Comparison of ENCODE assay signal across 8 cellular contexts in genomic region chr14:54450535-54450934, GRCh38. TPM values are rescaled to one million over a fixed set of nuclear protein-coding genes. Genes with fewer than 3 reads are reported as not detected.
A peak's percentile ranks its signal among the peaks of the same experiment; 100 is the strongest.
DNase-seq lines count a peak whose midpoint lies in the region; ATAC-seq and TF ChIP-seq lines count a peak whose summit lies in the region.

No MANE protein-coding gene starts in this region.

- DNase-seq in AG10803 (ENCODE audit: low read depth) (peak; percentile 86), cardiac fibroblast (ENCODE audit: low read depth in 2 of 2) (peak; percentile 41 to 60), cardiac septum (ENCODE audit: low spot score) (no peak), SW 1271 (lab: John Stamatoyannopoulos, UW) (no peak)

- TF ChIP-seq CTCF in AG10803 (conservative IDR thresholded peaks at IDR 0.05; ENCODE audit: low read length): no peak
- no peak for TF ChIP-seq CTCF in cardiac fibroblast (IDR thresholded peaks at IDR 0.05; ENCODE audit: low read depth, low read length)

- ATAC-seq in GM19025 (IDR thresholded peaks at IDR 0.05; ENCODE audit: low read depth, unreplicated experiment) (peak; percentile 80), HG03520 (IDR thresholded peaks at IDR 0.05; ENCODE audit: unreplicated experiment) (peak; percentile 50), GM21526 (IDR thresholded peaks at IDR 0.05; ENCODE audit: low FRiP score, unreplicated experiment) (no peak), HG03039 (IDR thresholded peaks at IDR 0.05; ENCODE audit: unreplicated experiment) (no peak)

- no peak overlapping the region for H3K4me3 ChIP-seq in AG10803 (ENCODE audit: low read length)
- H3K4me3 ChIP-seq in cardiac fibroblast (replicated peaks in 1 of 2; ENCODE audit: low read depth in 2 of 2, low read length in 2 of 2): no peak overlapping the region

- intact Hi-C loops in cardiac septum (cut with DNase I): no loop called here

RNA-seq across cellular contexts. Expression of gene CNIH1, which starts 9.4 kb away (rescaled TPM):
- total RNA-seq in cardiac septum: 77.7 TPM

RNA-seq across cellular contexts. Expression of gene GMFB, which starts 38.2 kb away (rescaled TPM):
- 29.5 TPM for total RNA-seq in cardiac septum

RNA-seq across cellular contexts. Expression of gene CDKN3, which starts 53.7 kb away (rescaled TPM):
- total RNA-seq in cardiac septum: 4.7 TPM

RNA-seq across cellular contexts. Expression of gene CGRRF1, which starts 59.2 kb away (rescaled TPM):
- 17.0 TPM for total RNA-seq in cardiac septum

Comparison
In these comparisons a context has a peak if more than half of its experiments do, and no peak if none do; other contexts are left out.
1. DNase-seq: peak in AG10803 (single experiment) and cardiac fibroblast (2 of 2); none in cardiac septum (single experiment) and SW 1271 (0 of 2).
2. ATAC-seq: peak in GM19025 (single experiment) and HG03520 (single experiment); none in GM21526 (single experiment) and HG03039 (single experiment).